17 cellular contexts compared by ENCODE assay signal in genomic region chr6:118980063-118980462, GRCh38. TPM values are rescaled to one million over a fixed set of nuclear protein-coding genes. Genes with fewer than 3 reads are reported as not detected.
A peak's percentile ranks its signal among the peaks of the same experiment; 100 is the strongest.
DNase-seq lines count a peak whose midpoint lies in the region; ATAC-seq and TF ChIP-seq lines count a peak whose summit lies in the region.
"Had no signal": no experiment of that assay in that cellular context is flagged by ENCODE, and none has a peak within 500 bp of the region (broad histone marks: within the 10 kb centered on the region; RNA-seq: fewer than 3 reads in every experiment).

No MANE protein-coding gene starts in this region.

- intact Hi-C loops in Right ventricle myocardium inferior (cut with DNase I), result no loop called here
- intact Hi-C loops in left ventricle myocardium inferior (cut with micrococcal nuclease), result no loop called here
- intact Hi-C loops in stomach (cut with DNase I; ENCODE audit: low total_unique reads), result no loop called here

- no peak for TF ChIP-seq EP300 in stomach (IDR thresholded peaks at IDR 0.05)

- TF ChIP-seq POLR2A in stomach (IDR thresholded peaks at IDR 0.05), result no peak

- WGBS in stomach, 5 donors, result 82 to 87% (median 84%) methylated on average over 5 of the region's 5 CpGs

- no peaks in the 10 kb centered on the region for H3K36me3 ChIP-seq in left ventricle myocardium inferior
- no peaks in the 10 kb centered on the region for H3K36me3 ChIP-seq in stomach

- ATAC-seq in Right ventricle myocardium inferior (no peak), HG03457 (IDR thresholded peaks at IDR 0.05; ENCODE audit: unreplicated experiment) (no peak), GM21423 (IDR thresholded peaks at IDR 0.05; ENCODE audit: unreplicated experiment) (no peak)

- H3K27me3 ChIP-seq in left ventricle myocardium inferior (ENCODE audit: low read depth) (no peaks in the 10 kb centered on the region), stomach (no peaks in the 10 kb centered on the region)
- H3K27me3 ChIP-seq: esophagus muscularis mucosa, upper lobe of left lung had no signal

- H3K4me1 ChIP-seq in left ventricle myocardium inferior, result no peaks in the 10 kb centered on the region
- no peaks in the 10 kb centered on the region for H3K4me1 ChIP-seq in stomach
- H3K4me1 ChIP-seq: parathyroid adenoma, upper lobe of left lung had no signal

- no peak overlapping the region for H3K27ac ChIP-seq in left ventricle myocardium inferior (replicated peaks)
- no peak overlapping the region for H3K27ac ChIP-seq in stomach
- H3K27ac ChIP-seq: esophagus muscularis mucosa, parathyroid adenoma, upper lobe of left lung had no signal

- TF ChIP-seq CTCF in left ventricle myocardium inferior (IDR thresholded peaks at IDR 0.05; ENCODE audit: borderline replicate concordance) (no peak), fibroblast of pulmonary artery (IDR thresholded peaks at IDR 0.05; ENCODE audit: low read length, missing control alignments) (no peak), stomach (IDR thresholded peaks at IDR 0.05) (no peak)

- H3K4me3 ChIP-seq in left ventricle myocardium inferior (no peak overlapping the region), fibroblast of pulmonary artery (replicated peaks; ENCODE audit: low read depth, low read length) (no peak overlapping the region), stomach (no peak overlapping the region)
- H3K4me3 ChIP-seq: esophagus muscularis mucosa, upper lobe of left lung had no signal

- H3K9me3 ChIP-seq in left ventricle myocardium inferior (replicated peaks), result no peaks in the 10 kb centered on the region
- H3K9me3 ChIP-seq in stomach, result no peaks in the 10 kb centered on the region
- H3K9me3 ChIP-seq: esophagus muscularis mucosa, upper lobe of left lung had no signal

- DNase-seq in Right ventricle myocardium inferior (ENCODE audit: missing footprints), result peak; percentile 70
- no peak for DNase-seq in left ventricle myocardium inferior
- peak; percentile 44 for DNase-seq in OCI-M1 (lab: John Stamatoyannopoulos, UW)
- peak; percentile 68 for DNase-seq in fibroblast of pulmonary artery (ENCODE audit: low read depth)
- peak; percentile 30 for DNase-seq in stomach
- no peak for DNase-seq in NCI-H1694 treated with DMSO at 0.1 percent for 48 hours (lab: John Stamatoyannopoulos, UW)
- DNase-seq: ACHN; activated B cell treated with CpG ODN at 0.5 μM for 24 hours; NCI-H1417 treated with DMSO at 0.1 percent for 48 hours; NCI-H774; stimulated activated CD4-positive, alpha-beta T cell treated with anti-CD3 and anti-CD28 coated beads, Interleukin-1b, Interleukin-23, amount 100 ng/mL, for 48 hours; stimulated activated CD8-positive, alpha-beta memory T cell treated with anti-CD3 and anti-CD28 coated beads, Interleukin-4, amount 100 ng/mL, for 48 hours had no signal

RNA-seq across cellular contexts. Expression of gene MCM9, which starts 45.1 kb away (rescaled TPM):
- total RNA-seq in Right ventricle myocardium inferior, result 4.5 TPM
- total RNA-seq in left ventricle myocardium inferior, result 5.5 TPM
- total RNA-seq in stomach, result 10 to 100 TPM in 4 of 5 donors, under 1 TPM in 1; 0.29 to 85.7 (median 30.1) TPM
- polyA plus RNA-seq in stomach, result 1 to 10 TPM; 2.0 to 4.1 (median 3.4) TPM

Comparison
In these comparisons a context has a peak if more than half of its experiments do, and no peak if none do; other contexts are left out.
1. DNase-seq: peak in Right ventricle myocardium inferior (single experiment), OCI-M1 (single experiment), fibroblast of pulmonary artery (single experiment) and stomach (single experiment); none in left ventricle myocardium inferior (single experiment) and NCI-H1694 treated with DMSO at 0.1 percent for 48 hours (single experiment).